In genomic region chr2:28407131-28407975, GRCh38 we compare ENCODE assay signal across 1 cellular context.
TF ChIP-seq lines count a peak whose summit lies in the region.

No MANE protein-coding gene starts in this region.

TF ChIP-seq in HepG2, 621 proteins besides CTCF, POLR2A, EP300 and RAD21 (continued from another document):
- TF ChIP-seq, protein P1, sequence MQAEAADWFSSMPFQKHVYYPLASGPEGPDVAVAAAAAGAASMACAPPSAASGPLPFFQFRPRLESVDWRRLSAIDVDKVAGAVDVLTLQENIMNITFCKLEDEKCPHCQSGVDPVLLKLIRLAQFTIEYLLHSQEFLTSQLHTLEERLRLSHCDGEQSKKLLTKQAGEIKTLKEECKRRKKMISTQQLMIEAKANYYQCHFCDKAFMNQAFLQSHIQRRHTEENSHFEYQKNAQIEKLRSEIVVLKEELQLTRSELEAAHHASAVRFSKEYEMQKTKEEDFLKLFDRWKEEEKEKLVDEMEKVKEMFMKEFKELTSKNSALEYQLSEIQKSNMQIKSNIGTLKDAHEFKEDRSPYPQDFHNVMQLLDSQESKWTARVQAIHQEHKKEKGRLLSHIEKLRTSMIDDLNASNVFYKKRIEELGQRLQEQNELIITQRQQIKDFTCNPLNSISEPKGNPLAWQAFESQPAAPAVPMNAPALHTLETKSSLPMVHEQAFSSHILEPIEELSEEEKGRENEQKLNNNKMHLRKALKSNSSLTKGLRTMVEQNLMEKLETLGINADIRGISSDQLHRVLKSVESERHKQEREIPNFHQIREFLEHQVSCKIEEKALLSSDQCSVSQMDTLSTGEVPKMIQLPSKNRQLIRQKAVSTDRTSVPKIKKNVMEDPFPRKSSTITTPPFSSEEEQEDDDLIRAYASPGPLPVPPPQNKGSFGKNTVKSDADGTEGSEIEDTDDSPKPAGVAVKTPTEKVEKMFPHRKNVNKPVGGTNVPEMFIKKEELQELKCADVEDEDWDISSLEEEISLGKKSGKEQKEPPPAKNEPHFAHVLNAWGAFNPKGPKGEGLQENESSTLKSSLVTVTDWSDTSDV (CRISPR knock-in tag; IDR thresholded peaks at IDR 0.05): 0 out of 2 replicates have a peak, but pooled peaks have one; percentile 19
- TF ChIP-seq PPARG (CRISPR knock-in tag; conservative IDR thresholded peaks at IDR 0.05) (peak; percentile 86), ZSCAN31 (CRISPR knock-in tag; IDR thresholded peaks at IDR 0.05; ENCODE audit: low read depth) (0 out of 2 replicates have a peak, but pooled peaks have one; percentile 51), MTA1 (CRISPR knock-in tag; IDR thresholded peaks at IDR 0.05; ENCODE audit: borderline replicate concordance) (0 out of 2 replicates have a peak, but pooled peaks have one; percentile 25), ZNF672 (CRISPR knock-in tag; IDR thresholded peaks at IDR 0.05) (0 out of 2 replicates have a peak, but pooled peaks have one; percentile 24), ZNF101 (CRISPR knock-in tag; IDR thresholded peaks at IDR 0.05; ENCODE audit: borderline replicate concordance, low read depth) (no peak), SAP130 (CRISPR knock-in tag; IDR thresholded peaks at IDR 0.05; ENCODE audit: low read depth) (0 out of 2 replicates have a peak, but pooled peaks have one; percentile 6), SALL1 (CRISPR knock-in tag; IDR thresholded peaks at IDR 0.05) (peak; percentile 11; the same call in 1 of the 2 replicates), DMAP1 (CRISPR knock-in tag; IDR thresholded peaks at IDR 0.05) (no peak), ZNF879 (CRISPR knock-in tag; IDR thresholded peaks at IDR 0.05) (no peak), SOX5 (CRISPR knock-in tag; IDR thresholded peaks at IDR 0.05; ENCODE audit: borderline replicate concordance) (0 out of 2 replicates have a peak, but pooled peaks have one; percentile 13)
- TF ChIP-seq, protein P2, sequence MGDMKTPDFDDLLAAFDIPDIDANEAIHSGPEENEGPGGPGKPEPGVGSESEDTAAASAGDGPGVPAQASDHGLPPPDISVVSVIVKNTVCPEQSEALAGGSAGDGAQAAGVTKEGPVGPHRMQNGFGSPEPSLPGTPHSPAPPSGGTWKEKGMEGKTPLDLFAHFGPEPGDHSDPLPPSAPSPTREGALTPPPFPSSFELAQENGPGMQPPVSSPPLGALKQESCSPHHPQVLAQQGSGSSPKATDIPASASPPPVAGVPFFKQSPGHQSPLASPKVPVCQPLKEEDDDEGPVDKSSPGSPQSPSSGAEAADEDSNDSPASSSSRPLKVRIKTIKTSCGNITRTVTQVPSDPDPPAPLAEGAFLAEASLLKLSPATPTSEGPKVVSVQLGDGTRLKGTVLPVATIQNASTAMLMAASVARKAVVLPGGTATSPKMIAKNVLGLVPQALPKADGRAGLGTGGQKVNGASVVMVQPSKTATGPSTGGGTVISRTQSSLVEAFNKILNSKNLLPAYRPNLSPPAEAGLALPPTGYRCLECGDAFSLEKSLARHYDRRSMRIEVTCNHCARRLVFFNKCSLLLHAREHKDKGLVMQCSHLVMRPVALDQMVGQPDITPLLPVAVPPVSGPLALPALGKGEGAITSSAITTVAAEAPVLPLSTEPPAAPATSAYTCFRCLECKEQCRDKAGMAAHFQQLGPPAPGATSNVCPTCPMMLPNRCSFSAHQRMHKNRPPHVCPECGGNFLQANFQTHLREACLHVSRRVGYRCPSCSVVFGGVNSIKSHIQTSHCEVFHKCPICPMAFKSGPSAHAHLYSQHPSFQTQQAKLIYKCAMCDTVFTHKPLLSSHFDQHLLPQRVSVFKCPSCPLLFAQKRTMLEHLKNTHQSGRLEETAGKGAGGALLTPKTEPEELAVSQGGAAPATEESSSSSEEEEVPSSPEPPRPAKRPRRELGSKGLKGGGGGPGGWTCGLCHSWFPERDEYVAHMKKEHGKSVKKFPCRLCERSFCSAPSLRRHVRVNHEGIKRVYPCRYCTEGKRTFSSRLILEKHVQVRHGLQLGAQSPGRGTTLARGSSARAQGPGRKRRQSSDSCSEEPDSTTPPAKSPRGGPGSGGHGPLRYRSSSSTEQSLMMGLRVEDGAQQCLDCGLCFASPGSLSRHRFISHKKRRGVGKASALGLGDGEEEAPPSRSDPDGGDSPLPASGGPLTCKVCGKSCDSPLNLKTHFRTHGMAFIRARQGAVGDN (CRISPR knock-in tag; IDR thresholded peaks at IDR 0.05): peak; percentile 39
